8 cellular contexts compared by ENCODE assay signal in genomic region chr6:305371-306206, GRCh38. TPM values are rescaled to one million over a fixed set of nuclear protein-coding genes. Genes with fewer than 3 reads are reported as not detected.
DNase-seq lines count a peak whose midpoint lies in the region; ATAC-seq lines count a peak whose summit lies in the region.
"Had no signal": no experiment of that assay in that cellular context is flagged by ENCODE, and none has a peak within 500 bp of the region (broad histone marks: within the 10 kb centered on the region; RNA-seq: fewer than 3 reads in every experiment).

No MANE protein-coding gene starts in this region.

- DNase-seq in posterior vena cava (ENCODE audit: low spot score) (peak; percentile 44), GF-D8 (lab: John Stamatoyannopoulos, UW) (no peak), HUDEP-2 (lab: John Stamatoyannopoulos, UW; ENCODE audit: unreplicated experiment in 76 of 76) (no peak)
- DNase-seq in stimulated activated CD4-positive, alpha-beta T cell treated with anti-CD3 and anti-CD28 coated beads, Interleukin-4, amount 100 ng/mL, for 24 hours = no peak
- DNase-seq: NCI-H1105 treated with DMSO at 0.1 percent for 48 hours had no signal

- ATAC-seq in GM19023 (IDR thresholded peaks at IDR 0.05; ENCODE audit: unreplicated experiment) = peak; percentile 74
- ATAC-seq in GM21737 (IDR thresholded peaks at IDR 0.05; ENCODE audit: unreplicated experiment) = peak; percentile 79
- ATAC-seq in HG03457 (IDR thresholded peaks at IDR 0.05; ENCODE audit: unreplicated experiment) = peak; percentile 78

- intact Hi-C loops in posterior vena cava (cut with DNase I) = no loop called here

RNA-seq across cellular contexts. Expression of gene DUSP22, which starts 13.3 kb away (rescaled TPM):
- total RNA-seq in posterior vena cava = 10 to 100 TPM; 45.7 to 51.8 TPM
